Comparison of ENCODE assay signal across 9 cellular contexts in the genomic region with DNA sequence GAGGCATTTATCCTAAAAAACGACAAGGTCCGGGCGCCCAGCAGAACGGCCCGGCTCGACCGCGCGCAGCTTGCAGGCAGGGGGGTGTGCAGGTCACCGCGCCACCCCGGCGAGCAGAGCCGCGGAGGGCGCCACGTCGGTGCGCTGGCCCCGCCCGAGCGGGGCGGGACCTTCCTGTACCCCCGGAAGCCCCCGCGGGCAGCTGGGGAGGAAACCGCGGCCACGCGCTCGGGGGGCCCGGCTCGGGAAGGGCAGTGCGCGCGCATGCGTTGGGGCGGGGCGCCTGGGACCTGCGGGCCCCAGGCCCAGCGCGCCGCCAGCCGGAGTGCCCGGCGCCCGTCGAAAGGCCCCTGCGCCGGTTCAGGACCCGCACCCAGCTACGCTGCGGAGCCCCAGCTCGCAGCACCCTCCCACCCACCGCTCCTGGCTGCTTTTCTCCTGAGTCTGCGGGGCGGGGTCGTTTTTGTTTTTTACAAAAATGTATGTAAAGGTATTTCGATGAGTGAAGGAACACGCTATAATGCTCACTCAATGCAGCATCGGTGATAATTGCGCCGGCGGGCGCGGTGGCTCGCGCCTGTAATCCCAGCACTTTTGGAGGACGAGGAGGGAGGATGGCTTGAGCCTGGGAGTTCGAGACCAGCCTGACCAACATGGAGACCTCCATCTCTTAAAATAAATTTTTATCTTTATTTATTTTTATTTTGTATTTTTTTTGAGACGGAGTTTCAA. TPM values are rescaled to one million over a fixed set of nuclear protein-coding genes. Genes with fewer than 3 reads are reported as not detected.
DNase-seq lines count a peak whose midpoint lies in the region; ATAC-seq and TF ChIP-seq lines count a peak whose summit lies in the region.
"Had no signal": no experiment of that assay in that cellular context is flagged by ENCODE, and none has a peak within 500 bp of the region (broad histone marks: within the 10 kb centered on the region; RNA-seq: fewer than 3 reads in every experiment).

No MANE protein-coding gene starts in this region.

- H3K9me3 ChIP-seq in RWPE2 (ENCODE audit: severe bottlenecking) (no peaks in the 10 kb centered on the region), iPS-15b (ENCODE audit: control insufficient read depth, insufficient read depth, low read length) (no peaks in the 10 kb centered on the region)

- ATAC-seq in RWPE2 (ENCODE audit: low read depth) = no peak

- DNase-seq in EH (ENCODE audit: low read depth) = peak; percentile 61
- peak; percentile 100 for DNase-seq in H7
- no peak for DNase-seq in RWPE2 (ENCODE audit: low spot score)
- peak; percentile 66 for DNase-seq in amniotic epithelial cell (ENCODE audit: low read depth)
- DNase-seq in stimulated activated CD4-positive, alpha-beta T cell treated with anti-CD3 and anti-CD28 coated beads, Interleukin-12 subunit alpha, Interleukin-12 subunit beta, amount 100 ng/mL, for 24 hours (ENCODE audit: low read depth in 2 of 2) = peak; percentile 72 to 78
- no peak for DNase-seq in HuH-7 (ENCODE audit: low spot score)
- no peak for DNase-seq in HPDE6-E6E7 (ENCODE audit: extremely low spot score)

- TF ChIP-seq CTCF in RWPE2 (IDR thresholded peaks at IDR 0.05; ENCODE audit: poor library complexity, severe bottlenecking) = no peak

- H3K4me1 ChIP-seq in RWPE2 (ENCODE audit: insufficient read depth, poor library complexity, severe bottlenecking) = no peaks in the 10 kb centered on the region
- peaks cover 2% of the 10 kb centered on the region for H3K4me1 ChIP-seq in iPS-15b (ENCODE audit: control insufficient read depth, insufficient read depth, low read length)

- H3K27me3 ChIP-seq in H7 (ENCODE audit: control insufficient read depth, insufficient read depth, low read length) = no peaks in the 10 kb centered on the region
- no peaks in the 10 kb centered on the region for H3K27me3 ChIP-seq in RWPE2 (ENCODE audit: insufficient read depth, poor library complexity, severe bottlenecking)
- no peaks in the 10 kb centered on the region for H3K27me3 ChIP-seq in iPS-15b (ENCODE audit: control insufficient read depth, insufficient read depth, low read length)

- H3K36me3 ChIP-seq in H7 (replicated peaks; ENCODE audit: control insufficient read depth, insufficient read depth, low read length) = no peaks in the 10 kb centered on the region
- H3K36me3 ChIP-seq in RWPE2 (ENCODE audit: low read depth) = no peaks in the 10 kb centered on the region
- H3K36me3 ChIP-seq in iPS-15b (ENCODE audit: control insufficient read depth, insufficient read depth, low read length) = no peaks in the 10 kb centered on the region

- no peak overlapping the region for H3K27ac ChIP-seq in RWPE2 (ENCODE audit: poor library complexity, severe bottlenecking)

- peak overlapping the region; percentile 79 for H3K9ac ChIP-seq in iPS-15b (ENCODE audit: low read depth, low read length)

- H3K4me3 ChIP-seq in H7 (ENCODE audit: insufficient read depth, low read depth, low read length) (peak overlapping the region; percentile 60), RWPE2 (ENCODE audit: severe bottlenecking) (peak overlapping the region; percentile 25), iPS-15b (ENCODE audit: low read depth, low read length) (peak overlapping the region; percentile 82)

RNA-seq across cellular contexts. Expression of gene POMC, which starts 47.7 kb away (rescaled TPM):
- 4.4 and 6.4 TPM in 2 replicates for total RNA-seq in H7 (2014; rRNA removed; shearing (Covaris generic))
- total RNA-seq: LHCN-M2 had no signal

Comparison
In these comparisons a context has a peak if more than half of its experiments do, and no peak if none do; other contexts are left out.
1. DNase-seq: peak in EH (single experiment), H7 (single experiment), amniotic epithelial cell (single experiment) and stimulated activated CD4-positive, alpha-beta T cell treated with anti-CD3 and anti-CD28 coated beads, Interleukin-12 subunit alpha, Interleukin-12 subunit beta, amount 100 ng/mL, for 24 hours (2 of 2); none in RWPE2 (single experiment), HuH-7 (single experiment) and HPDE6-E6E7 (single experiment).
2. H3K4me3 ChIP-seq: peak in every context shown above with its lines; median percentile 82 in iPS-15b; 60 in H7; 25 in RWPE2.